In the genomic region with DNA sequence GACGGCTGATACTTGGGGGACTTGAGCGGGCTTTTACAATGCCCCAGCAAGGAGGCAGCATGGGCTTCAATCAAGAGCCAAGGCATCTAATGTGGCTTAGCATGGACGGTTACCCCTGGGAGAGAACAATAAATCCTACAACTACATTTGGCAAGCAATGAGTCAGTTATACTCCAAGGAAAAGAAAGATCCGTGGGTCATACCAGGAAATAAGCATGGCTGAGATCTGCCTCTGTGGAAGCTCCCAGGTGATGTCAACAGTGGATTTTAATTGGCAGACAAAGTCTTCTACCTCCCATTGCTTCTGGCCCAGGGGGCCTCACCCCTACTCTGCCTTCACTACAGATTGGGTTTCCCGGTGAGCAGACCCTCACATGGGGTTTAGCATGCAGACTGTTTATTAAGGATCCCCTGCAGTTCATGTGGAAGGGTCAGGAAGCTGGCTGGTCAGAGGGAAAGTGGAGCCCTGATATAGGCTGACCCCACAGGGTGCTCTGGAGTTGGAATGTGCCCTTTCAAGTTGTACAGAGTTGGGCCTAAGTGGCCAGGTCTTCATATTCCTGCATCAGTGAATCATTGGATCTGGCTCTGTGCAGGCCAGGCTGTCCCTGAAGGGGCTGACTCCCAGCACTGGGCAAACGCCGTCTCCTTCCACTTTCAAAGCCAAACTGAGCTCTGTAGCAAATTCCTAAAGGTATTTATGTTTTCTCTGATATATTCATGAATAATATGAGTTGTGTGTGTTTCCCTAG, we compare ENCODE assay signal across 23 cellular contexts.
"Had no signal": no experiment of that assay in that cellular context is flagged by ENCODE, and none has a peak within 500 bp of the region (broad histone marks: within the 10 kb centered on the region; RNA-seq: fewer than 3 reads in every experiment).

No MANE protein-coding gene starts in this region.

- H3K36me3 Mint-ChIP-seq: memory B cell; mesothelial cell of epicardium; natural killer cell treated with Interleukin-12 subunit alpha and Interleukin-12 subunit beta and Interleukin-15 and Interleukin-18, amount 100 ng/mL, for 72 hours had no signal

- ATAC-seq: esophagus mucosa; gastrocnemius medialis; heart right ventricle; left cardiac atrium; lower lobe of right lung; natural killer cell treated with Interleukin-12 subunit alpha and Interleukin-12 subunit beta and Interleukin-15 and Interleukin-18, amount 100 ng/mL, for 72 hours; right cardiac atrium had no signal

- FAIRE-seq: islet of Langerhans, small intestine had no signal

- DNase-seq: effector CD4-positive, alpha-beta T cell; gastrocnemius medialis; heart right ventricle; hypothalamus; left cardiac atrium; left ventricle myocardium inferior; lower lobe of right lung; posterior cingulate gyrus; right cardiac atrium; small intestine; stimulated activated CD4-positive, alpha-beta T cell treated with anti-CD3 and anti-CD28 coated beads, Interleukin-12 subunit alpha, Interleukin-12 subunit beta, amount 100 ng/mL, for 4 hours; stimulated activated naive CD4-positive, alpha-beta T cell; stomach; substantia nigra; transverse colon had no signal

- H3K27me3 Mint-ChIP-seq: memory B cell; natural killer cell treated with Interleukin-12 subunit alpha and Interleukin-12 subunit beta and Interleukin-15 and Interleukin-18, amount 100 ng/mL, for 72 hours had no signal

- H3K4me3 Mint-ChIP-seq: memory B cell; mesothelial cell of epicardium; natural killer cell treated with Interleukin-12 subunit alpha and Interleukin-12 subunit beta and Interleukin-15 and Interleukin-18, amount 100 ng/mL, for 72 hours had no signal

- H3K36me3 ChIP-seq: gastrocnemius medialis, heart right ventricle, left ventricle myocardium inferior, lower lobe of right lung, neutrophil, stomach, thoracic aorta, transverse colon had no signal

- H3K4me1 ChIP-seq: gastrocnemius medialis, heart right ventricle, left ventricle myocardium inferior, lower lobe of right lung, stomach, transverse colon had no signal

- H3K27ac Mint-ChIP-seq: memory B cell; mesothelial cell of epicardium; natural killer cell treated with Interleukin-12 subunit alpha and Interleukin-12 subunit beta and Interleukin-15 and Interleukin-18, amount 100 ng/mL, for 72 hours had no signal

- H3K4me1 Mint-ChIP-seq: memory B cell had no signal

- H3K27ac ChIP-seq: coronary artery, gastrocnemius medialis, heart right ventricle, left ventricle myocardium inferior, lower lobe of right lung, neutrophil, stomach, thoracic aorta, transverse colon had no signal

- H3K27me3 ChIP-seq: gastrocnemius medialis, neutrophil, transverse colon had no signal

- H3K9me3 ChIP-seq: gastrocnemius medialis, heart right ventricle, left ventricle myocardium inferior, lower lobe of right lung, neutrophil, stomach, thoracic aorta, transverse colon had no signal

- H3K4me3 ChIP-seq: coronary artery, gastrocnemius medialis, heart right ventricle, left ventricle myocardium inferior, lower lobe of right lung, stomach, thoracic aorta, transverse colon had no signal

- H3K9me3 Mint-ChIP-seq: memory B cell; mesothelial cell of epicardium; natural killer cell treated with Interleukin-12 subunit alpha and Interleukin-12 subunit beta and Interleukin-15 and Interleukin-18, amount 100 ng/mL, for 72 hours had no signal
